25 cellular contexts compared by ENCODE assay signal in genomic region chr10:32990811-32991210, GRCh38.
"Had no signal": no experiment of that assay in that cellular context is flagged by ENCODE, and none has a peak within 500 bp of the region (broad histone marks: within the 10 kb centered on the region; RNA-seq: fewer than 3 reads in every experiment).

No MANE protein-coding gene starts in this region.

- H3K4me1 Mint-ChIP-seq: brain had no signal

- H3K36me3 Mint-ChIP-seq: activated naive CD8-positive, alpha-beta T cell; brain; T-cell had no signal

- H3K27me3 Mint-ChIP-seq: activated B cell treated with CpG ODN at 0.5 μM for 24 hours; activated CD8-positive, alpha-beta memory T cell treated with anti-CD3 and anti-CD28 coated beads, Interleukin-2, amount 10 ng/mL, durations not matched to agents 7 days and 5 days; activated naive CD8-positive, alpha-beta T cell; activated T-cell treated with anti-CD3 and anti-CD28 coated beads, Interleukin-2, amount 50 U/mL, for 24 hours had no signal

- H3K27ac Mint-ChIP-seq: activated B cell treated with CpG ODN at 0.5 μM for 24 hours; activated CD4-positive, alpha-beta T cell treated with anti-CD3 and anti-CD28 coated beads, Interleukin-2, amount 10 ng/mL, durations not matched to agents 7 days and 5 days; activated CD8-positive, alpha-beta memory T cell treated with anti-CD3 and anti-CD28 coated beads, Interleukin-2, amount 10 ng/mL, durations not matched to agents 7 days and 5 days; activated CD8-positive, alpha-beta T cell treated with anti-CD3 and anti-CD28 coated beads, Interleukin-2, amount 10 ng/mL, durations not matched to agents 7 days and 5 days; activated naive CD4-positive, alpha-beta T cell treated with anti-CD3 and anti-CD28 coated beads for 36 hours; activated naive CD8-positive, alpha-beta T cell; activated T-cell treated with anti-CD3 and anti-CD28 coated beads, Interleukin-2, amount 50 U/mL, for 24 hours; brain; T-cell had no signal

- H3K27ac ChIP-seq: PC-9, SK-N-MC had no signal

- H3K4me3 Mint-ChIP-seq: activated B cell treated with CpG ODN at 0.5 μM for 24 hours; activated CD4-positive, alpha-beta T cell treated with anti-CD3 and anti-CD28 coated beads, Interleukin-2, amount 10 ng/mL, durations not matched to agents 7 days and 5 days; activated CD8-positive, alpha-beta memory T cell treated with anti-CD3 and anti-CD28 coated beads, Interleukin-2, amount 10 ng/mL, durations not matched to agents 7 days and 5 days; activated CD8-positive, alpha-beta T cell treated with anti-CD3 and anti-CD28 coated beads, Interleukin-2, amount 10 ng/mL, durations not matched to agents 7 days and 5 days; activated naive CD4-positive, alpha-beta T cell treated with anti-CD3 and anti-CD28 coated beads for 36 hours; activated naive CD8-positive, alpha-beta T cell; activated T-cell treated with anti-CD3 and anti-CD28 coated beads, Interleukin-2, amount 50 U/mL, for 24 hours; brain; T-cell had no signal

- DNase-seq: activated B cell treated with CpG ODN at 0.5 μM for 24 hours; activated CD4-positive, alpha-beta T cell treated with anti-CD3 and anti-CD28 coated beads for 1 hour; activated CD4-positive, alpha-beta T cell treated with anti-CD3 and anti-CD28 coated beads, Interleukin-2, amount 10 ng/mL, durations not matched to agents 7 days and 5 days; activated CD8-positive, alpha-beta memory T cell treated with anti-CD3 and anti-CD28 coated beads, Interleukin-2, amount 10 ng/mL, durations not matched to agents 7 days and 5 days; activated CD8-positive, alpha-beta T cell treated with anti-CD3 and anti-CD28 coated beads, Interleukin-2, amount 10 ng/mL, durations not matched to agents 7 days and 5 days; activated effector memory CD4-positive, alpha-beta T cell treated with anti-CD3 and anti-CD28 coated beads, Interleukin-2, amount 50 U/mL, for 16 hours; activated naive CD4-positive, alpha-beta T cell treated with anti-CD3 and anti-CD28 coated beads for 36 hours; activated T-cell treated with anti-CD3 and anti-CD28 coated beads, Interleukin-2, amount 50 U/mL, for 24 hours; amygdala; MM.1S; NCI-H1105; NCI-H1436; NCI-H1694 treated with DMSO at 0.1 percent for 48 hours; NCI-H2081; NCI-H446; NCI-H524; PC-9; RPMI8226; T-cell; T-helper 2 cell; T1000 had no signal

- H3K4me3 ChIP-seq: PC-9, SK-N-MC had no signal

- ATAC-seq: activated CD8-positive, alpha-beta memory T cell treated with anti-CD3 and anti-CD28 coated beads, Interleukin-2, amount 10 ng/mL, durations not matched to agents 7 days and 5 days; activated CD8-positive, alpha-beta T cell treated with anti-CD3 and anti-CD28 coated beads, Interleukin-2, amount 10 ng/mL, durations not matched to agents 7 days and 5 days; Right ventricle myocardium inferior; T-cell had no signal

- H3K9me3 Mint-ChIP-seq: activated T-cell treated with anti-CD3 and anti-CD28 coated beads, Interleukin-2, amount 50 U/mL, for 24 hours; T-cell had no signal
